8 cellular contexts compared by ENCODE assay signal in genomic region chr11:72821920-72822799, GRCh38. TPM values are rescaled to one million over a fixed set of nuclear protein-coding genes. Genes with fewer than 3 reads are reported as not detected.
DNase-seq lines count a peak whose midpoint lies in the region; ATAC-seq and TF ChIP-seq lines count a peak whose summit lies in the region.

No MANE protein-coding gene starts in this region.

- no peaks in the 10 kb centered on the region for H3K9me3 Mint-ChIP-seq in activated naive CD8-positive, alpha-beta T cell treated with anti-CD3 and anti-CD28 coated beads for 36 hours
- H3K9me3 Mint-ChIP-seq in glutamatergic neuron (ENCODE audit: unreplicated experiment) = peaks cover 10% of the 10 kb centered on the region

- no peak for TF ChIP-seq CTCF in GM12865 (IDR thresholded peaks at IDR 0.05; ENCODE audit: insufficient read depth, low read depth, low read length, missing control alignments)
- peak; percentile 43 for TF ChIP-seq CTCF in glutamatergic neuron (IDR thresholded peaks at IDR 0.05; ENCODE audit: partially characterized antibody, unreplicated experiment)
- peak in 1 of 3 donors; percentile 29 for TF ChIP-seq CTCF in omental fat pad (IDR thresholded peaks at IDR 0.05)

- peaks cover 29% of the 10 kb centered on the region for H3K36me3 Mint-ChIP-seq in activated naive CD8-positive, alpha-beta T cell treated with anti-CD3 and anti-CD28 coated beads for 36 hours
- no peaks in the 10 kb centered on the region for H3K36me3 Mint-ChIP-seq in glutamatergic neuron (ENCODE audit: unreplicated experiment)

- H3K4me1 Mint-ChIP-seq in activated naive CD8-positive, alpha-beta T cell treated with anti-CD3 and anti-CD28 coated beads for 36 hours = peaks cover 4% of the 10 kb centered on the region
- H3K4me1 Mint-ChIP-seq in glutamatergic neuron (ENCODE audit: low read depth, unreplicated experiment) = peaks cover 3% of the 10 kb centered on the region

- peak overlapping the region; percentile 86 for H3K27ac Mint-ChIP-seq in activated naive CD8-positive, alpha-beta T cell treated with anti-CD3 and anti-CD28 coated beads for 36 hours
- H3K27ac Mint-ChIP-seq in glutamatergic neuron (ENCODE audit: unreplicated experiment) = no peak overlapping the region

- DNase-seq in GM12865 (ENCODE audit: low read depth) (peak; percentile 67), HPDE6-E6E7 (ENCODE audit: extremely low spot score) (peak; percentile 94), SHP77 (lab: John Stamatoyannopoulos, UW) (peak; percentile 85 to 94), glutamatergic neuron (peak; percentile 95), omental fat pad (ENCODE audit: low spot score) (peak; percentile 78), superior temporal gyrus (ENCODE audit: extremely low spot score) (peak; percentile 81), HuH-7.5 (ENCODE audit: low spot score) (no peak)
- DNase-seq in activated naive CD8-positive, alpha-beta T cell treated with anti-CD3 and anti-CD28 coated beads for 36 hours = peak; percentile 86

- H3K27me3 Mint-ChIP-seq in activated naive CD8-positive, alpha-beta T cell treated with anti-CD3 and anti-CD28 coated beads for 36 hours = no peaks in the 10 kb centered on the region
- peaks cover 4% of the 10 kb centered on the region for H3K27me3 Mint-ChIP-seq in glutamatergic neuron (ENCODE audit: unreplicated experiment)

- no peak overlapping the region for H3K4me3 ChIP-seq in GM12865 (ENCODE audit: low read depth, low read length)

- ATAC-seq in omental fat pad (ENCODE audit: low FRiP score) = peak; percentile 87

- peak overlapping the region; percentile 80 for H3K4me3 Mint-ChIP-seq in activated naive CD8-positive, alpha-beta T cell treated with anti-CD3 and anti-CD28 coated beads for 36 hours
- H3K4me3 Mint-ChIP-seq in glutamatergic neuron (ENCODE audit: unreplicated experiment) = peak overlapping the region; percentile 55

RNA-seq across cellular contexts. Expression of gene ATG16L2, which starts 7.9 kb away (rescaled TPM):
- 10 to 100 TPM; 41.2 to 45.7 TPM for total RNA-seq in activated naive CD8-positive, alpha-beta T cell treated with anti-CD3 and anti-CD28 coated beads for 36 hours
- total RNA-seq in glutamatergic neuron (ENCODE audit: unreplicated experiment) (6.9 TPM), omental fat pad (10 to 100 TPM; 15.5 to 81.0 (median 26.7) TPM)

RNA-seq across cellular contexts. Expression of gene STARD10, which starts 28.3 kb away (rescaled TPM):
- 1 to 10 TPM; 6.2 to 6.4 TPM for total RNA-seq in activated naive CD8-positive, alpha-beta T cell treated with anti-CD3 and anti-CD28 coated beads for 36 hours
- total RNA-seq in glutamatergic neuron (ENCODE audit: unreplicated experiment) (13.5 TPM), omental fat pad (10 to 100 TPM; 10.9 to 20.6 (median 15.4) TPM)
